8 cellular contexts compared by ENCODE assay signal in the genomic region with DNA sequence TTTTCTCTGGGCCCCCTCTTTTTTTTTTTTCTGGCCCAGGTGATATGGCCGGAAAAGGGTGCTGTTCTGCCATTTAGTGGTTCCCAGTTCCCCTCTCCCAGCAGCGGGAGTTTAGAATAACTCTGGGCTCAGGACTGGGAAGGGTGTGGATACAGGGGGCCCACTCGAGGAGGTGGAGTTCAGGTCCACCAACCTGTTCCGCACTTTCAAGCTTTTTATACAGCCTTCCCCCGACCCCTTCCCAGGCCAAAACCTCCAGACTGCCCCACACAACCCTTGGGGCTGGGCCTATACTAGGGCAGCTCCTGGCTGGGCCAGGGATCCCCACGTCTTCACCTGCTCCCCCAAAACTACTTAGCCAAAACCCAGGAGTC. TPM values are rescaled to one million over a fixed set of nuclear protein-coding genes. Genes with fewer than 3 reads are reported as not detected.
DNase-seq lines count a peak whose midpoint lies in the region; ATAC-seq and TF ChIP-seq lines count a peak whose summit lies in the region.

No MANE protein-coding gene starts in this region.

- DNase-seq in activated CD4-positive, alpha-beta T cell treated with anti-CD3 and anti-CD28 coated beads, Interleukin-2, amount 10 ng/mL, durations not matched to agents 24 days and 14 days = no peak
- no peak for DNase-seq in activated CD4-positive, alpha-beta T cell treated with anti-CD3 and anti-CD28 coated beads, Interleukin-2, amount 50 U/mL, for 48 hours
- no peak for DNase-seq in activated naive CD8-positive, alpha-beta T cell treated with anti-CD3 and anti-CD28 coated beads, Interleukin-2, amount 50 U/mL, for 24 hours
- peak; percentile 40 for DNase-seq in kidney glomerular epithelial cell (lab: John Stamatoyannopoulos, UW)
- no peak for DNase-seq in thoracic aorta (ENCODE audit: low spot score)
- DNase-seq in SKM-1 (lab: John Stamatoyannopoulos, UW; ENCODE audit: unreplicated experiment) = no peak
- no peak for DNase-seq in ecto neural progenitor cell (ENCODE audit: low spot score)
- DNase-seq in RKO (ENCODE audit: low spot score) = no peak

- no peak for ATAC-seq in activated naive CD8-positive, alpha-beta T cell treated with anti-CD3 and anti-CD28 coated beads, Interleukin-2, amount 50 U/mL, for 24 hours
- ATAC-seq in thoracic aorta (ENCODE audit: insufficient number of reproducible peaks, low FRiP score, low read depth) = no peak

- peaks cover 7 to 36% of the 10 kb centered on the region in 2 donors for H3K4me1 ChIP-seq in thoracic aorta (ENCODE audit: control insufficient read depth in 1 of 2, low read depth in 2 of 2)

- no peaks in the 10 kb centered on the region for H3K9me3 ChIP-seq in thoracic aorta

- peaks cover 13% of the 10 kb centered on the region for H3K27me3 Mint-ChIP-seq in activated CD4-positive, alpha-beta T cell treated with anti-CD3 and anti-CD28 coated beads, Interleukin-2, amount 10 ng/mL, durations not matched to agents 24 days and 14 days
- H3K27me3 Mint-ChIP-seq in activated naive CD8-positive, alpha-beta T cell treated with anti-CD3 and anti-CD28 coated beads, Interleukin-2, amount 50 U/mL, for 24 hours = peaks cover 11% of the 10 kb centered on the region

- no peak for TF ChIP-seq CTCF in thoracic aorta (IDR thresholded peaks at IDR 0.05)

- no peaks in the 10 kb centered on the region for H3K9me3 Mint-ChIP-seq in activated CD4-positive, alpha-beta T cell treated with anti-CD3 and anti-CD28 coated beads, Interleukin-2, amount 10 ng/mL, durations not matched to agents 24 days and 14 days
- H3K9me3 Mint-ChIP-seq in activated naive CD8-positive, alpha-beta T cell treated with anti-CD3 and anti-CD28 coated beads, Interleukin-2, amount 50 U/mL, for 24 hours = no peaks in the 10 kb centered on the region

- H3K27me3 ChIP-seq in thoracic aorta (replicated peaks; ENCODE audit: insufficient read depth) = no peaks in the 10 kb centered on the region

- H3K4me3 ChIP-seq in thoracic aorta = peak overlapping the region; percentile 84

- peak overlapping the region in 1 of 2 donors; percentile 6 for H3K27ac ChIP-seq in thoracic aorta

- peak overlapping the region; percentile 84 for H3K27ac Mint-ChIP-seq in activated CD4-positive, alpha-beta T cell treated with anti-CD3 and anti-CD28 coated beads, Interleukin-2, amount 10 ng/mL, durations not matched to agents 24 days and 14 days
- peak overlapping the region; percentile 82 for H3K27ac Mint-ChIP-seq in activated naive CD8-positive, alpha-beta T cell treated with anti-CD3 and anti-CD28 coated beads, Interleukin-2, amount 50 U/mL, for 24 hours

- peak overlapping the region; percentile 81 for H3K4me3 Mint-ChIP-seq in activated CD4-positive, alpha-beta T cell treated with anti-CD3 and anti-CD28 coated beads, Interleukin-2, amount 10 ng/mL, durations not matched to agents 24 days and 14 days
- H3K4me3 Mint-ChIP-seq in activated naive CD8-positive, alpha-beta T cell treated with anti-CD3 and anti-CD28 coated beads, Interleukin-2, amount 50 U/mL, for 24 hours = peak overlapping the region; percentile 82

- H3K36me3 ChIP-seq in thoracic aorta = no peaks in the 10 kb centered on the region

- peaks cover 20% of the 10 kb centered on the region for H3K4me1 Mint-ChIP-seq in activated CD4-positive, alpha-beta T cell treated with anti-CD3 and anti-CD28 coated beads, Interleukin-2, amount 10 ng/mL, durations not matched to agents 24 days and 14 days
- H3K4me1 Mint-ChIP-seq in activated naive CD8-positive, alpha-beta T cell treated with anti-CD3 and anti-CD28 coated beads, Interleukin-2, amount 50 U/mL, for 24 hours = peaks cover 18% of the 10 kb centered on the region

- intact Hi-C loops in activated CD4-positive, alpha-beta T cell treated with anti-CD3 and anti-CD28 coated beads, Interleukin-2, amount 10 ng/mL, durations not matched to agents 24 days and 14 days (cut with micrococcal nuclease) = loop anchor here (5.0 kb wide), 1 partner anchor 61 kb away; the partner anchor contains the start of gene NOL9

- H3K36me3 Mint-ChIP-seq in activated CD4-positive, alpha-beta T cell treated with anti-CD3 and anti-CD28 coated beads, Interleukin-2, amount 10 ng/mL, durations not matched to agents 24 days and 14 days (ENCODE audit: low read depth) = no peaks in the 10 kb centered on the region
- H3K36me3 Mint-ChIP-seq in activated naive CD8-positive, alpha-beta T cell treated with anti-CD3 and anti-CD28 coated beads, Interleukin-2, amount 50 U/mL, for 24 hours (ENCODE audit: low read depth) = no peaks in the 10 kb centered on the region

RNA-seq across cellular contexts. Expression of gene PLEKHG5, which starts 0.4 kb away (rescaled TPM):
- 1.3 and 1.9 TPM in 2 replicates for total RNA-seq in activated CD4-positive, alpha-beta T cell treated with anti-CD3 and anti-CD28 coated beads, Interleukin-2, amount 10 ng/mL, durations not matched to agents 24 days and 14 days
- 10 to 100 TPM; 23.4 to 32.9 TPM for total RNA-seq in thoracic aorta

RNA-seq across cellular contexts. Expression of gene TNFRSF25, which starts 25.1 kb away (rescaled TPM):
- 139 and 146 TPM in 2 replicates for total RNA-seq in activated CD4-positive, alpha-beta T cell treated with anti-CD3 and anti-CD28 coated beads, Interleukin-2, amount 10 ng/mL, durations not matched to agents 24 days and 14 days
- total RNA-seq in thoracic aorta = 10 to 100 TPM in 1 of 2 donors, 1 to 10 TPM in 1; 9.5 to 48.2 TPM
